ENCODE assay signal across 15 cellular contexts in the genomic region with DNA sequence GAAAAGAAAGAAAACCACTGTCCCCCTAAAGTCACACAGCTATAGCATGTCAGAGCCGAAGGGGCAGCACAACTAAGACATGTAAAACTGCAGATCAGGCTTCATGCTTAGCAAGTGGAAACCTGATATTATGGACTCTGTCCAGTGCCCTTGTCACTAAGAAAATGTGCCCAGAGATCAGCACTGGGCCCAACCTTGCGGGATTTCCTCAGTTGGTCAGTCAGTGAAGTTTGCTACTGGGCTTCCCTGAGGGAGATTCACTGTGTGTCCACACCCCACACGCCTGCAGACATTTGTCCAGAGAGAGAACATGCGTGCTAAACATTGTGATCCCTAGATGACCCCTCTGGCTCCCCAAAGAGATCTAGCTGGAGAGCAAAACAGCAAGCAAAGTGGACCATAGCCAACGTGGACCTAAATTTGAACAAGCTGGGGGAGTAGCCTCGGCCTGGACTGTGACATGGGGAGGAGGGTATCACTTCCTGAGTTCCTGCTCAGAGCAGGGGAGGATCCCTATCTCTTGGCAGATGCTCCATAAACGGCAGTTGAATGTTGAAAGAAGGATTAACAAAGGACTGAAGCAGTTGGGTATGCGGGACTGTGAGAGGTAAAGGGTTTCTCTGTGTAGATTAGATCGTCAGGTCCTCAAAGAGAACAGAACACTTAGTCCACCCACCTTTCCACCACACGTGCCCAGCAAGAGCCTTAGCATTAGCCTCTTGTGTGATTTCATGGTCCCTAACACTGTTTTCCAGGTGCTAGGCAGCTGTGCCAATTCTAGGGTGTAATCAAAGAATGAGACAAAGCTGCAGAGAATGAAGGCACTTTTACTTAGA. TPM values are rescaled to one million over a fixed set of nuclear protein-coding genes. Genes with fewer than 3 reads are reported as not detected.
DNase-seq lines count a peak whose midpoint lies in the region; ATAC-seq and TF ChIP-seq lines count a peak whose summit lies in the region.
"Had no signal": no experiment of that assay in that cellular context is flagged by ENCODE, and none has a peak within 500 bp of the region (broad histone marks: within the 10 kb centered on the region; RNA-seq: fewer than 3 reads in every experiment).

No MANE protein-coding gene starts in this region.

- H2AK5ac ChIP-seq in trophoblast cell (ENCODE audit: low read length): no peak overlapping the region

- H3K18ac ChIP-seq in trophoblast cell (ENCODE audit: low read length): no peak overlapping the region

- TF ChIP-seq CTCF in WTC11 (IDR thresholded peaks at IDR 0.05): no peak

- H3K4me1 ChIP-seq in trophoblast cell (ENCODE audit: control insufficient read depth in 1 of 2, insufficient read depth in 2 of 2, low read length in 2 of 2): peaks cover 3 to 7% of the 10 kb centered on the region in 2 experiments

- H3K79me1 ChIP-seq in trophoblast cell (ENCODE audit: low read length): no peaks in the 10 kb centered on the region

- no peak overlapping the region for H3K4ac ChIP-seq in trophoblast cell (ENCODE audit: low read depth, low read length)

- H3K14ac ChIP-seq in trophoblast cell (ENCODE audit: low read length): no peak overlapping the region

- H4K8ac ChIP-seq in trophoblast cell (ENCODE audit: low read depth, low read length): no peak overlapping the region

- DNase-seq in DMS53 (lab: John Stamatoyannopoulos, UW): peak; percentile 91
- DNase-seq in NCI-H345 treated with DMSO at 0.1 percent for 48 hours (lab: John Stamatoyannopoulos, UW; ENCODE audit: unreplicated experiment): peak; percentile 13
- peak; percentile 26 for DNase-seq in fibroblast of gingiva (ENCODE audit: low read depth)
- peak; percentile 12 to 49 for DNase-seq in trophoblast cell
- DNase-seq in left colon: no peak
- DNase-seq in epidermal melanocyte (ENCODE audit: insufficient read length, low spot score): no peak
- no peak for DNase-seq in WTC11 (ENCODE audit: low spot score)
- DNase-seq in germinal center (ENCODE audit: low spot score): no peak
- DNase-seq: activated CD4-positive, alpha-beta memory T cell treated with anti-CD3 and anti-CD28 coated beads, Interleukin-2, amount 10 ng/mL, durations not matched to agents 7 days and 5 days; activated gamma-delta T cell treated with Interleukin-2 at 50 U/mL for 16 hours; CD4-positive, CD25-positive, alpha-beta regulatory T cell; NCI-H1105 treated with DMSO at 0.1 percent for 48 hours; stimulated activated CD4-positive, alpha-beta T cell treated with anti-CD3 and anti-CD28 coated beads, Interleukin-2, amount 100 ng/mL, for 24 hours; stimulated activated naive CD8-positive, alpha-beta T cell treated with anti-CD3 and anti-CD28 coated beads, Interleukin-15, Interleukin-2, amounts not matched to agents 100 U/mL and 50 U/mL, for 24 hours had no signal

- no peaks in the 10 kb centered on the region for H3K9me3 ChIP-seq in trophoblast cell (ENCODE audit: insufficient read depth, low read depth, low read length)

- POLR2A ChIA-PET in WTC11 (lab: Charles Lee): no interaction called here

- H4K91ac ChIP-seq in trophoblast cell (ENCODE audit: low read depth, low read length): no peak overlapping the region

- H3K27ac Mint-ChIP-seq in WTC11: no peak overlapping the region
- H3K27ac Mint-ChIP-seq: activated CD4-positive, alpha-beta memory T cell treated with anti-CD3 and anti-CD28 coated beads, Interleukin-2, amount 10 ng/mL, durations not matched to agents 7 days and 5 days; CD4-positive, CD25-positive, alpha-beta regulatory T cell had no signal

- H3K4me2 ChIP-seq in trophoblast cell (ENCODE audit: low read length): no peak overlapping the region

- no peaks in the 10 kb centered on the region for H3K9me3 Mint-ChIP-seq in WTC11
- H3K9me3 Mint-ChIP-seq: activated CD4-positive, alpha-beta memory T cell treated with anti-CD3 and anti-CD28 coated beads, Interleukin-2, amount 10 ng/mL, durations not matched to agents 7 days and 5 days had no signal

- intact Hi-C loops in left colon (cut with DNase I, micrococcal nuclease): no loop called here

- no peaks in the 10 kb centered on the region for H3K36me3 ChIP-seq in trophoblast cell (ENCODE audit: control insufficient read depth in 1 of 2, insufficient read depth in 2 of 2, low read length in 2 of 2)

- no peak overlapping the region for H3K27ac ChIP-seq in trophoblast cell (ENCODE audit: low read depth, low read length)

- H2AFZ ChIP-seq in trophoblast cell (ENCODE audit: insufficient read depth, low read length, poor library complexity): no peak overlapping the region

- CTCF ChIA-PET in WTC11 (lab: Charles Lee): interaction anchor here (0.6 to 1.2 kb wide), 4 partner anchors 61 to 257 kb away, joined by 3 to 4 read pairs (median 3); no protein-coding TSS in a partner anchor

- no peak overlapping the region for H3K4me3 ChIP-seq in trophoblast cell (ENCODE audit: low read depth, low read length)

- no peak overlapping the region for H2BK12ac ChIP-seq in trophoblast cell (ENCODE audit: low read length)

- H3K23ac ChIP-seq in trophoblast cell (ENCODE audit: low read length): no peak overlapping the region

- no CpG with 5 or more reads among the region's 10 CpGs for WGBS in trophoblast cell (ENCODE audit: extremely low coverage, insufficient coverage, insufficient read length)

- no peak overlapping the region for H2BK120ac ChIP-seq in trophoblast cell (ENCODE audit: insufficient read depth, low read length, poor library complexity)

- H3K27me3 ChIP-seq in trophoblast cell (ENCODE audit: insufficient read depth, low read length): no peaks in the 10 kb centered on the region

- ATAC-seq in left colon (no peak), WTC11 (no peak)
- ATAC-seq: stimulated activated naive CD8-positive, alpha-beta T cell treated with anti-CD3 and anti-CD28 coated beads, Interleukin-15, Interleukin-2, amounts not matched to agents 100 U/mL and 50 U/mL, for 24 hours had no signal

- H3K36me3 Mint-ChIP-seq in WTC11: no peaks in the 10 kb centered on the region
- H3K36me3 Mint-ChIP-seq: CD4-positive, CD25-positive, alpha-beta regulatory T cell had no signal

- H4K12ac ChIP-seq in trophoblast cell (ENCODE audit: low read depth, low read length): no peak overlapping the region

- peaks cover 16% of the 10 kb centered on the region for H3K4me1 Mint-ChIP-seq in WTC11
- H3K4me1 Mint-ChIP-seq: activated CD4-positive, alpha-beta memory T cell treated with anti-CD3 and anti-CD28 coated beads, Interleukin-2, amount 10 ng/mL, durations not matched to agents 7 days and 5 days; CD4-positive, CD25-positive, alpha-beta regulatory T cell had no signal

- no peak overlapping the region for H2BK5ac ChIP-seq in trophoblast cell (ENCODE audit: low read depth, low read length, poor library complexity)

- H3K79me2 ChIP-seq in trophoblast cell (ENCODE audit: control insufficient read depth, insufficient read depth, low read length, poor library complexity): no peaks in the 10 kb centered on the region

- no peak overlapping the region for H3K9ac ChIP-seq in trophoblast cell (ENCODE audit: low read length)

- H3K27me3 Mint-ChIP-seq in WTC11 (ENCODE audit: low read depth): peaks cover 2% of the 10 kb centered on the region; the same call in 1 of the 2 replicates

- H3K4me3 Mint-ChIP-seq in WTC11: no peak overlapping the region
- H3K4me3 Mint-ChIP-seq: activated CD4-positive, alpha-beta memory T cell treated with anti-CD3 and anti-CD28 coated beads, Interleukin-2, amount 10 ng/mL, durations not matched to agents 7 days and 5 days; CD4-positive, CD25-positive, alpha-beta regulatory T cell had no signal

TF ChIP-seq in WTC11, 78 proteins besides CTCF, POLR2A, EP300 and RAD21 (continues in another document):
- TF ChIP-seq NFE2L1 (CRISPR knock-in tag; IDR thresholded peaks at IDR 0.05) (no peak), ESRRA (CRISPR knock-in tag; IDR thresholded peaks at IDR 0.05; ENCODE audit: borderline replicate concordance) (no peak)
- TF ChIP-seq, protein P1, sequence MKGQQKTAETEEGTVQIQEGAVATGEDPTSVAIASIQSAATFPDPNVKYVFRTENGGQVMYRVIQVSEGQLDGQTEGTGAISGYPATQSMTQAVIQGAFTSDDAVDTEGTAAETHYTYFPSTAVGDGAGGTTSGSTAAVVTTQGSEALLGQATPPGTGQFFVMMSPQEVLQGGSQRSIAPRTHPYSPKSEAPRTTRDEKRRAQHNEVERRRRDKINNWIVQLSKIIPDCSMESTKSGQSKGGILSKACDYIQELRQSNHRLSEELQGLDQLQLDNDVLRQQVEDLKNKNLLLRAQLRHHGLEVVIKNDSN (CRISPR knock-in tag; IDR thresholded peaks at IDR 0.05): no peak
- TF ChIP-seq, protein P2, sequence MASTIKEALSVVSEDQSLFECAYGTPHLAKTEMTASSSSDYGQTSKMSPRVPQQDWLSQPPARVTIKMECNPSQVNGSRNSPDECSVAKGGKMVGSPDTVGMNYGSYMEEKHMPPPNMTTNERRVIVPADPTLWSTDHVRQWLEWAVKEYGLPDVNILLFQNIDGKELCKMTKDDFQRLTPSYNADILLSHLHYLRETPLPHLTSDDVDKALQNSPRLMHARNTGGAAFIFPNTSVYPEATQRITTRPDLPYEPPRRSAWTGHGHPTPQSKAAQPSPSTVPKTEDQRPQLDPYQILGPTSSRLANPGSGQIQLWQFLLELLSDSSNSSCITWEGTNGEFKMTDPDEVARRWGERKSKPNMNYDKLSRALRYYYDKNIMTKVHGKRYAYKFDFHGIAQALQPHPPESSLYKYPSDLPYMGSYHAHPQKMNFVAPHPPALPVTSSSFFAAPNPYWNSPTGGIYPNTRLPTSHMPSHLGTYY (CRISPR knock-in tag; IDR thresholded peaks at IDR 0.05): no peak
- TF ChIP-seq, protein P3, sequence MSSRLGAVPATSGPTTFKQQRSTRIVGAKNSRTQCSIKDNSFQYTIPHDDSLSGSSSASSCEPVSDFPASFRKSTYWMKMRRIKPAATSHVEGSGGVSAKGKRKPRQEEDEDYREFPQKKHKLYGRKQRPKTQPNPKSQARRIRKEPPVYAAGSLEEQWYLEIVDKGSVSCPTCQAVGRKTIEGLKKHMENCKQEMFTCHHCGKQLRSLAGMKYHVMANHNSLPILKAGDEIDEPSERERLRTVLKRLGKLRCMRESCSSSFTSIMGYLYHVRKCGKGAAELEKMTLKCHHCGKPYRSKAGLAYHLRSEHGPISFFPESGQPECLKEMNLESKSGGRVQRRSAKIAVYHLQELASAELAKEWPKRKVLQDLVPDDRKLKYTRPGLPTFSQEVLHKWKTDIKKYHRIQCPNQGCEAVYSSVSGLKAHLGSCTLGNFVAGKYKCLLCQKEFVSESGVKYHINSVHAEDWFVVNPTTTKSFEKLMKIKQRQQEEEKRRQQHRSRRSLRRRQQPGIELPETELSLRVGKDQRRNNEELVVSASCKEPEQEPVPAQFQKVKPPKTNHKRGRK (CRISPR knock-in tag; IDR thresholded peaks at IDR 0.05; ENCODE audit: borderline replicate concordance): no peak

RNA-seq across cellular contexts. Expression of a gene that starts 53.6 kb away (rescaled TPM):
- 122 and 127 TPM in 2 replicates for polyA plus RNA-seq in trophoblast cell (2013)
- total RNA-seq in left colon (100 to 1,000 TPM; 436 to 776 TPM), WTC11 (2021) (240 to 284 TPM (median 269 TPM) in 3 replicates)
- total RNA-seq: OCI-LY7 had no signal

Comparison
In these comparisons a context has a peak if more than half of its experiments do, and no peak if none do; other contexts are left out.
1. DNase-seq: peak in DMS53 (single experiment), NCI-H345 treated with DMSO at 0.1 percent for 48 hours (single experiment), fibroblast of gingiva (single experiment) and trophoblast cell (2 of 2); none in left colon (0 of 2), epidermal melanocyte (single experiment), WTC11 (single experiment) and germinal center (single experiment).